ENCODE assay signal across 25 cellular contexts in genomic region chr11:46366260-46366659, GRCh38. TPM values are rescaled to one million over a fixed set of nuclear protein-coding genes. Genes with fewer than 3 reads are reported as not detected.
"Had no signal": no experiment of that assay in that cellular context is flagged by ENCODE, and none has a peak within 500 bp of the region (broad histone marks: within the 10 kb centered on the region; RNA-seq: fewer than 3 reads in every experiment).

No MANE protein-coding gene starts in this region.

- DNase-seq: activated CD4-positive, alpha-beta T cell treated with anti-CD3 and anti-CD28 coated beads, Interleukin-2, amount 50 U/mL, for 1 hour; activated gamma-delta T cell treated with Interleukin-2 at 50 U/mL for 16 hours; adrenal gland; foreskin keratinocyte; glutamatergic neuron; hypothalamus; islet precursor cell; mesenchymal stem cell; mucosa of descending colon; naive B cell; ovary; stimulated activated CD4-positive, alpha-beta T cell treated with anti-CD3 and anti-CD28 coated beads, Interleukin-4, amount 100 ng/mL, for 1 hour had no signal

- H3K27me3 Mint-ChIP-seq: naive B cell had no signal

- ATAC-seq: activated CD4-positive, CD25-positive, alpha-beta regulatory T cell treated with anti-CD3 and anti-CD28 coated beads, Interleukin-2, amount 50 U/mL, for 24 hours; foreskin keratinocyte; left lung; mucosa of descending colon; right lobe of liver had no signal

- H3K27ac ChIP-seq: foreskin keratinocyte, left lung, neural progenitor cell, ovary, right lobe of liver had no signal

- H3K4me1 ChIP-seq: foreskin keratinocyte, right lobe of liver had no signal

- H3K27me3 ChIP-seq: adrenal gland, cardiac muscle cell, foreskin keratinocyte, left lung, neural progenitor cell, ovary, right lobe of liver had no signal

- H3K27ac Mint-ChIP-seq: activated T-helper 1 cell treated with anti-CD3 and anti-CD28 coated beads, Interleukin-12 subunit alpha, Interleukin-12 subunit beta, Interleukin-2, Interleukin-4 antibody, amounts not matched to agents 30 ng/mL and 10 ng/mL and 1 ng/mL, durations not matched to agents 14 hours and 24 hours and 36 hours; neural progenitor cell had no signal

- H3K9me3 ChIP-seq: adrenal gland, left lung, mucosa of descending colon, ovary, right lobe of liver had no signal

- H3K4me3 ChIP-seq: adrenal gland, cardiac muscle cell, left lung, mucosa of descending colon, neural progenitor cell, ovary, right lobe of liver, smooth muscle cell had no signal

- H3K36me3 ChIP-seq: cardiac muscle cell, neural progenitor cell, ovary had no signal

- H3K9ac ChIP-seq: neural progenitor cell had no signal

- H3K36me3 Mint-ChIP-seq: naive B cell, neural progenitor cell had no signal

- H3K4me2 ChIP-seq: neural progenitor cell, smooth muscle cell had no signal

- H3K4me3 Mint-ChIP-seq: activated T-helper 1 cell treated with anti-CD3 and anti-CD28 coated beads, Interleukin-12 subunit alpha, Interleukin-12 subunit beta, Interleukin-2, Interleukin-4 antibody, amounts not matched to agents 30 ng/mL and 10 ng/mL and 1 ng/mL, durations not matched to agents 14 hours and 24 hours and 36 hours; naive B cell; neural progenitor cell had no signal

- H3K9me3 Mint-ChIP-seq: activated naive CD4-positive, alpha-beta T cell treated with anti-CD3 and anti-CD28 coated beads, Interleukin-2, amount 50 U/mL, for 72 hours; activated T-helper 1 cell treated with anti-CD3 and anti-CD28 coated beads, Interleukin-12 subunit alpha, Interleukin-12 subunit beta, Interleukin-2, Interleukin-4 antibody, amounts not matched to agents 30 ng/mL and 10 ng/mL and 1 ng/mL, durations not matched to agents 14 hours and 24 hours and 36 hours; naive B cell; neural progenitor cell had no signal

- FAIRE-seq: colon had no signal

- H2AFZ ChIP-seq: neural progenitor cell had no signal

RNA-seq across cellular contexts. Expression of gene CHRM4, which starts 25.3 kb away (rescaled TPM):
- total RNA-seq: activated CD8-positive, alpha-beta memory T cell treated with anti-CD3 and anti-CD28 coated beads for 36 hours; epithelial cell of proximal tubule; fibroblast of lung; foreskin keratinocyte; left lung; right lobe of liver; ureter had no signal
- polyA plus RNA-seq: cardiac muscle cell, foreskin keratinocyte had no signal
